16 cellular contexts compared by ENCODE assay signal in the genomic region with DNA sequence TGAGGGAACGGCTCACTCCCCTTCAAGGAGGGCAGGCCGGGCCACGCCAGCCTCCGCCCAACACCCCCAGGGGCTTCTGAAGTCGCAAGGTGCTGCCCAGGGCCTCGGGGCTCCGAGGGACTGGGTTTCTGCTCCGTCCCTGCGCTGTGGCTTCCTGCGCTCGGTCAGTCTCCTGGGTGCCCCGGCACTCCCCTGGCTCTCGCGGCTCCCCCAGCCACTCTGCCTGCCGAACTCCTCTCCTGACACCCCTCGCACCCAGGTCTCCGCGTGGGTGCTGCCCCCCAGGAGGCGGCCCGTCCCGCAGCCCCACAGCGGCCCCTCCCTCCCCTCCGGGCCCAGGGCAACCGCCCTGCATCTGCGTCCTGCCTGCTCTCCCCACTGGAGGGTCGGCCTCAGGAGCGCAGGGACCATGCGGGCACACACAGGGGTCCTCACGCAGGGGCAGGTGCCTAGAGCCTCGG.
"Had no signal": no experiment of that assay in that cellular context is flagged by ENCODE, and none has a peak within 500 bp of the region (broad histone marks: within the 10 kb centered on the region; RNA-seq: fewer than 3 reads in every experiment).

No MANE protein-coding gene starts in this region.

- DNase-seq: effector memory CD4-positive, alpha-beta T cell; hippocampal formation; left colon; mammary epithelial cell; naive thymus-derived CD4-positive, alpha-beta T cell; nephron progenitor cell; right cardiac atrium; stimulated activated CD4-positive, alpha-beta T cell treated with anti-CD3 and anti-CD28 coated beads, Interleukin-4, amount 100 ng/mL, for 1 hour; stimulated activated CD8-positive, alpha-beta memory T cell treated with anti-CD3 and anti-CD28 coated beads, Interleukin-4, amount 100 ng/mL, for 48 hours; stomach; substantia nigra had no signal

- H3K4me2 ChIP-seq: smooth muscle cell had no signal

- H3K4me3 ChIP-seq: heart left ventricle, smooth muscle cell, stomach, thoracic aorta had no signal

- H3K27me3 ChIP-seq: heart left ventricle, stomach had no signal

- ATAC-seq: esophagus mucosa; heart left ventricle; left colon; naive thymus-derived CD4-positive, alpha-beta T cell; stimulated activated effector memory CD8-positive, alpha-beta T cell treated with anti-CD3 and anti-CD28 coated beads, Interleukin-12 subunit alpha, Interleukin-12 subunit beta, amount 100 ng/mL, for 72 hours had no signal

- H3K36me3 ChIP-seq: thoracic aorta had no signal

- H3K9me3 ChIP-seq: heart left ventricle, stomach, thoracic aorta had no signal

- H3K27ac ChIP-seq: stomach, thoracic aorta had no signal
